ENCODE assay signal across 8 cellular contexts in the genomic region with DNA sequence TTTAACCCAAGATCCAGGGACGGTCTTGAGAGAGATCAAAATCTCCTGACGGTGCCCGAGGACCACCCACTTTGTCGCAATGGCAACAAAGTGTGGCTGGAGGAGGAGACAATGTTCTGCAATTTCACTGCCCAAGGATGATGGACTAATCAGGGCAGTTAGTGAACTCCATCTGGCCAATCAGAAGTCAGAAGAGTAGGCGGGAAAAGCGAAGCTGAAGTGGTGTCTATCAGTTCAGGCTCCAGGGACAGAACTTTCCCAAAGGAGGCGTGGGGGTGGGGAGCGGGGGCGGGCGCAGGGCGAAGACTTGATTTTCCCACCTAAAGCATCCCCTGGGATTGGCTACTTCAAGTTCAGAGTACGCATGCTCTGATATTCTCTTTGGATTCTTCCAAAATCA. TPM values are rescaled to one million over a fixed set of nuclear protein-coding genes. Genes with fewer than 3 reads are reported as not detected.
"Had no signal": no experiment of that assay in that cellular context is flagged by ENCODE, and none has a peak within 500 bp of the region (broad histone marks: within the 10 kb centered on the region; RNA-seq: fewer than 3 reads in every experiment).

No MANE protein-coding gene starts in this region.

- H3K4me3 Mint-ChIP-seq: H9 had no signal

- H3K27ac Mint-ChIP-seq: H9 had no signal

- H3K27ac ChIP-seq: GM23248 had no signal

- DNase-seq: GM23248, H9, HCEC 1CT, IMR-90, KG1 had no signal

- H3K4me3 ChIP-seq: GM23248, K562 had no signal

- H3K4me1 Mint-ChIP-seq: H9 had no signal

RNA-seq across cellular contexts. Expression of a gene that starts 25.6 kb away (rescaled TPM):
- total RNA-seq: GM23248, H4, H9, HT-29, IMR-90, K562 had no signal
- polyA plus RNA-seq: GM23248, IMR-90, K562 had no signal

RNA-seq across cellular contexts. Expression of a gene that starts 40.6 kb away (rescaled TPM):
- total RNA-seq: GM23248, H4, H9, HT-29, IMR-90 had no signal
- polyA plus RNA-seq: GM23248, IMR-90 had no signal
